In genomic region chr6:37048851-37049734, GRCh38 we compare ENCODE assay signal across 8 cellular contexts. TPM values are rescaled to one million over a fixed set of nuclear protein-coding genes. Genes with fewer than 3 reads are reported as not detected.
DNase-seq lines count a peak whose midpoint lies in the region; ATAC-seq and TF ChIP-seq lines count a peak whose summit lies in the region.

No MANE protein-coding gene starts in this region.

- no peaks in the 10 kb centered on the region for H3K36me3 Mint-ChIP-seq in progenitor cell of endocrine pancreas (ENCODE audit: insufficient read depth)

- H3K4me3 ChIP-seq in DND-41 (ENCODE audit: low read depth in 1 of 2, low read length in 2 of 2) (peak overlapping the region in 1 of 2 experiments; percentile 32; a peak in 1 of 4 replicates), HFF-Myc (replicated peaks; ENCODE audit: low read depth, low read length) (no peak overlapping the region)

- DNase-seq in DND-41: peak; percentile 89
- DNase-seq in HFF-Myc (ENCODE audit: extremely low read depth, low read depth): peak; percentile 72
- DNase-seq in activated naive CD8-positive, alpha-beta T cell treated with anti-CD3 and anti-CD28 coated beads, Interleukin-2, amount 50 U/mL, for 16 hours (ENCODE audit: low read depth, low spot score): peak; percentile 34
- peak; percentile 34 for DNase-seq in left kidney (ENCODE audit: low read depth, low spot score)
- DNase-seq in stimulated activated CD8-positive, alpha-beta memory T cell treated with anti-CD3 and anti-CD28 coated beads, Interleukin-4, amount 100 ng/mL, for 4 hours (ENCODE audit: low read depth in 2 of 2, low spot score in 1 of 2): peak; percentile 53 to 66
- no peak for DNase-seq in progenitor cell of endocrine pancreas (ENCODE audit: low spot score, unreplicated experiment)
- no peak for DNase-seq in NCI-H2029 treated with DMSO at 0.1 percent for 48 hours (lab: John Stamatoyannopoulos, UW)

- H3K27ac Mint-ChIP-seq in progenitor cell of endocrine pancreas: no peak overlapping the region

- peaks cover 71% of the 10 kb centered on the region for H3K4me1 ChIP-seq in DND-41 (ENCODE audit: insufficient read depth, low read length)

- H2AFZ ChIP-seq in DND-41 (ENCODE audit: low read depth, low read length): 0 out of 2 replicates have a peak overlapping the region, but pooled peaks have one; percentile 10

- peak overlapping the region; percentile 55 for H3K9ac ChIP-seq in DND-41 (ENCODE audit: low read depth, low read length)

- H3K4me1 Mint-ChIP-seq in progenitor cell of endocrine pancreas (ENCODE audit: low read depth): no peaks in the 10 kb centered on the region

- no peaks in the 10 kb centered on the region for H3K36me3 ChIP-seq in DND-41 (ENCODE audit: insufficient read depth, low read length)

- 0 out of 2 replicates have a peak, but pooled peaks have one; percentile 22 for TF ChIP-seq POLR2A in Raji (IDR thresholded peaks at IDR 0.05; ENCODE audit: insufficient read depth, low read depth, low read length)

- no peaks in the 10 kb centered on the region for H4K20me1 ChIP-seq in DND-41 (ENCODE audit: insufficient read depth, low read length)

- ATAC-seq in DND-41 (ENCODE audit: insufficient read depth, low read depth): peak; percentile 32

- H3K27ac ChIP-seq in DND-41 (ENCODE audit: low read length): peak overlapping the region; percentile 94

- H3K27me3 Mint-ChIP-seq in progenitor cell of endocrine pancreas: peaks cover 11% of the 10 kb centered on the region

- no peaks in the 10 kb centered on the region for H3K79me2 ChIP-seq in DND-41 (ENCODE audit: insufficient read depth, low read length)

- H3K4me3 Mint-ChIP-seq in progenitor cell of endocrine pancreas (ENCODE audit: low read depth): no peak overlapping the region

- TF ChIP-seq CTCF in DND-41 (IDR thresholded peaks at IDR 0.05; ENCODE audit: borderline replicate concordance, extremely low read depth, low read length, poor library complexity, severe bottlenecking) (no peak), HFF-Myc (IDR thresholded peaks at IDR 0.05; ENCODE audit: low read depth, low read length, missing control alignments) (no peak), progenitor cell of endocrine pancreas (IDR thresholded peaks at IDR 0.05; ENCODE audit: unreplicated experiment) (no peak)

- H3K4me2 ChIP-seq in DND-41 (ENCODE audit: insufficient read depth, low read length): peak overlapping the region; percentile 60

- no peaks in the 10 kb centered on the region for H3K27me3 ChIP-seq in DND-41 (ENCODE audit: insufficient read depth, low read length, poor library complexity)

- H3K9me3 Mint-ChIP-seq in progenitor cell of endocrine pancreas (ENCODE audit: low read depth): no peaks in the 10 kb centered on the region

- no peaks in the 10 kb centered on the region for H3K9me3 ChIP-seq in DND-41 (ENCODE audit: insufficient read depth, low read length, severe bottlenecking)

RNA-seq across cellular contexts. Expression of gene FGD2, which starts 43.6 kb away (rescaled TPM):
- total RNA-seq in progenitor cell of endocrine pancreas: not detected in 2 replicates

Comparison
In these comparisons a context has a peak if more than half of its experiments do, and no peak if none do; other contexts are left out.
1. DNase-seq: peak in DND-41 (single experiment), HFF-Myc (single experiment), activated naive CD8-positive, alpha-beta T cell treated with anti-CD3 and anti-CD28 coated beads, Interleukin-2, amount 50 U/mL, for 16 hours (single experiment), left kidney (single experiment) and stimulated activated CD8-positive, alpha-beta memory T cell treated with anti-CD3 and anti-CD28 coated beads, Interleukin-4, amount 100 ng/mL, for 4 hours (2 of 2); none in progenitor cell of endocrine pancreas (single experiment) and NCI-H2029 treated with DMSO at 0.1 percent for 48 hours (single experiment).